1 cellular context compared by ENCODE assay signal in genomic region chr13:109649713-109650112, GRCh38.
TF ChIP-seq lines count a peak whose summit lies in the region.

No MANE protein-coding gene starts in this region.

TF ChIP-seq in liver, 16 proteins besides CTCF, POLR2A, EP300 and RAD21 (continued from another document):
- TF ChIP-seq REST (IDR thresholded peaks at IDR 0.05) (no peak), FOXA1 (IDR thresholded peaks at IDR 0.05) (peak; percentile 32), HNF4A (conservative IDR thresholded peaks at IDR 0.05) (peak; percentile 47 to 73), ZBTB33 (IDR thresholded peaks at IDR 0.05) (peak; percentile 18), GABPA (IDR thresholded peaks at IDR 0.05 in 1 of 2, conservative IDR thresholded peaks at IDR 0.05 in 1 of 2) (no peak)
